In the genomic region with DNA sequence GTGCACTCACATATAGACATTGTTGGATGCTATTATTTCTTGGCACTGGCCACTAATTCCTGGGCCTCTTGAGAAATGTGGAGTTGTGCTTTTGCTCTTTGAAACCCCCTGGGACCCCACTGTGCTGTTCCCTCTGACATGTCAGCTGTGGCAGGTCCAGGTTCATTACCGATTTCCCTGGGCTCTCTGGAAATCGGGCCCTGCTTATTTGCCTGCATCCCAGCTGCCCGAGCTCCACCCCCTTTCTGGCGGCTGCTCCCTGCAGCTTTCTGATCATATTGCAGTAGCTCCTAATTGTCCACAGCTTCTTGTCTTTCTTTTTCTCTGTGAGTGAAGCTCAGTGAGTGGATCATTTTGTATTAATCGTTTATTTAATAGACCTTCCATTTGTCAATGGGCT, we compare ENCODE assay signal across 26 cellular contexts.
DNase-seq lines count a peak whose midpoint lies in the region; ATAC-seq lines count a peak whose summit lies in the region.
"Had no signal": no experiment of that assay in that cellular context is flagged by ENCODE, and none has a peak within 500 bp of the region (broad histone marks: within the 10 kb centered on the region; RNA-seq: fewer than 3 reads in every experiment).

No MANE protein-coding gene starts in this region.

- no peak overlapping the region for H3K18ac ChIP-seq in neuronal stem cell (ENCODE audit: low read length)

- peaks cover 0 to 3% of the 10 kb centered on the region in 2 donors for H3K4me1 ChIP-seq in neuronal stem cell (ENCODE audit: control insufficient read depth in 2 of 2, insufficient read depth in 1 of 2, low read depth in 1 of 2, low read length in 2 of 2)
- H3K4me1 ChIP-seq: BLaER1, pancreas, transverse colon had no signal

- H3K27me3 Mint-ChIP-seq in T-helper 2 cell treated with Interferon-gamma antibody and Interleukin-4, amounts not matched to agents 5 μg/mL and 100 μg/mL, for 36 hours (ENCODE audit: low read depth): no peaks in the 10 kb centered on the region
- H3K27me3 Mint-ChIP-seq: stimulated activated memory B cell treated with anti-CD40 and anti-IgM and Interleukin-4, amounts not matched to agents 10 μg/mL and 1 μg/mL and 100 μg/mL, for 72 hours had no signal

- H3K4me1 Mint-ChIP-seq in T-helper 2 cell treated with Interferon-gamma antibody and Interleukin-4, amounts not matched to agents 5 μg/mL and 100 μg/mL, for 36 hours (ENCODE audit: low read depth): no peaks in the 10 kb centered on the region
- H3K4me1 Mint-ChIP-seq: central memory CD8-positive, alpha-beta T cell; memory B cell; nephron; stimulated activated memory B cell treated with anti-CD40 and anti-IgM and Interleukin-4, amounts not matched to agents 10 μg/mL and 1 μg/mL and 100 μg/mL, for 72 hours; T-cell had no signal

- H3K23ac ChIP-seq in neuronal stem cell (ENCODE audit: low read depth, low read length, poor library complexity): no peak overlapping the region

- H3K4me2 ChIP-seq in neuronal stem cell (ENCODE audit: insufficient read depth, low read length, poor library complexity, severe bottlenecking): no peak overlapping the region
- H3K4me2 ChIP-seq: BLaER1, KMS-11 had no signal

- no peaks in the 10 kb centered on the region for H3K9me3 ChIP-seq in neuronal stem cell (replicated peaks in 1 of 2; ENCODE audit: control insufficient read depth in 2 of 2, insufficient read depth in 1 of 2, low read depth in 1 of 2, low read length in 2 of 2)
- H3K9me3 ChIP-seq: MG63, pancreas, transverse colon had no signal

- peak overlapping the region; percentile 47 for H2AFZ ChIP-seq in neuronal stem cell (ENCODE audit: low read length)

- no peak overlapping the region for H2AK5ac ChIP-seq in neuronal stem cell (ENCODE audit: low read depth, low read length)

- H2BK5ac ChIP-seq in neuronal stem cell (ENCODE audit: low read length): no peak overlapping the region

- no peak overlapping the region for H3K4ac ChIP-seq in neuronal stem cell (ENCODE audit: low read length)

- no peaks in the 10 kb centered on the region for H3K9me3 Mint-ChIP-seq in T-helper 2 cell treated with Interferon-gamma antibody and Interleukin-4, amounts not matched to agents 5 μg/mL and 100 μg/mL, for 36 hours
- H3K9me3 Mint-ChIP-seq: activated T-cell treated with anti-CD3 and anti-CD28 coated beads, Interleukin-2, amount 50 U/mL, for 4 hours; central memory CD8-positive, alpha-beta T cell; memory B cell; nephron; stimulated activated memory B cell treated with anti-CD40 and anti-IgM and Interleukin-4, amounts not matched to agents 10 μg/mL and 1 μg/mL and 100 μg/mL, for 72 hours had no signal

- no peak overlapping the region for H2BK12ac ChIP-seq in neuronal stem cell (ENCODE audit: low read length)

- no peaks in the 10 kb centered on the region for H3K36me3 Mint-ChIP-seq in T-helper 2 cell treated with Interferon-gamma antibody and Interleukin-4, amounts not matched to agents 5 μg/mL and 100 μg/mL, for 36 hours (ENCODE audit: low read depth)
- H3K36me3 Mint-ChIP-seq: memory B cell; stimulated activated memory B cell treated with anti-CD40 and anti-IgM and Interleukin-4, amounts not matched to agents 10 μg/mL and 1 μg/mL and 100 μg/mL, for 72 hours; T-cell had no signal

- H2BK120ac ChIP-seq in neuronal stem cell (ENCODE audit: low read depth, low read length): no peak overlapping the region

- no peaks in the 10 kb centered on the region for H3K36me3 ChIP-seq in neuronal stem cell (replicated peaks in 1 of 2; ENCODE audit: control insufficient read depth in 2 of 2, insufficient read depth in 2 of 2, low read length in 2 of 2)
- H3K36me3 ChIP-seq: BLaER1, MG63, pancreas, transverse colon had no signal

- no peak overlapping the region for H3K27ac ChIP-seq in neuronal stem cell (replicated peaks; ENCODE audit: low read length)
- H3K27ac ChIP-seq: BLaER1, KMS-11, pancreas, skin epidermis, transverse colon had no signal

- no peak overlapping the region for H3K27ac Mint-ChIP-seq in T-helper 2 cell treated with Interferon-gamma antibody and Interleukin-4, amounts not matched to agents 5 μg/mL and 100 μg/mL, for 36 hours
- H3K27ac Mint-ChIP-seq: effector memory CD8-positive, alpha-beta T cell; HFFc6; memory B cell; nephron; stimulated activated memory B cell treated with anti-CD40 and anti-IgM and Interleukin-4, amounts not matched to agents 10 μg/mL and 1 μg/mL and 100 μg/mL, for 72 hours; T-cell had no signal

- H3K79me1 ChIP-seq in neuronal stem cell (ENCODE audit: low read depth, low read length): no peaks in the 10 kb centered on the region

- H3K4me3 ChIP-seq in neuronal stem cell (ENCODE audit: low read length in 2 of 2): no peak overlapping the region
- H3K4me3 ChIP-seq: BLaER1, MG63, pancreas, skin epidermis, transverse colon had no signal

- H3K27me3 ChIP-seq in neuronal stem cell (ENCODE audit: control insufficient read depth in 3 of 3, insufficient read depth in 3 of 3, low read depth in 1 of 3, low read length in 3 of 3): no peaks in the 10 kb centered on the region
- H3K27me3 ChIP-seq: BLaER1, MG63 had no signal

- ATAC-seq in GM19455 (IDR thresholded peaks at IDR 0.05; ENCODE audit: unreplicated experiment) (no peak), HG03378 (IDR thresholded peaks at IDR 0.05; ENCODE audit: unreplicated experiment) (no peak)
- ATAC-seq: activated T-cell treated with anti-CD3 and anti-CD28 coated beads, Interleukin-2, amount 50 U/mL, for 4 hours; effector memory CD8-positive, alpha-beta T cell; left lobe of liver; pancreas; T-cell had no signal

- no peak overlapping the region for H3K4me3 Mint-ChIP-seq in T-helper 2 cell treated with Interferon-gamma antibody and Interleukin-4, amounts not matched to agents 5 μg/mL and 100 μg/mL, for 36 hours
- H3K4me3 Mint-ChIP-seq: activated T-cell treated with anti-CD3 and anti-CD28 coated beads, Interleukin-2, amount 50 U/mL, for 4 hours; central memory CD8-positive, alpha-beta T cell; effector memory CD8-positive, alpha-beta T cell; HFFc6; memory B cell; nephron; stimulated activated memory B cell treated with anti-CD40 and anti-IgM and Interleukin-4, amounts not matched to agents 10 μg/mL and 1 μg/mL and 100 μg/mL, for 72 hours; T-cell had no signal

- H3K9ac ChIP-seq in neuronal stem cell (ENCODE audit: low read depth, low read length, poor library complexity): no peak overlapping the region
- H3K9ac ChIP-seq: BLaER1, KMS-11 had no signal

- H3K14ac ChIP-seq in neuronal stem cell (ENCODE audit: low read length): no peak overlapping the region

- no peak overlapping the region for H4K8ac ChIP-seq in neuronal stem cell (ENCODE audit: low read depth, low read length)

- no CpG with 5 or more reads among the region's 5 CpGs for WGBS in neuronal stem cell (ENCODE audit: extremely low coverage in 2 of 2, insufficient read length in 2 of 2, insufficient replicate concordance in 1 of 2), 2 donors

- DNase-seq in NCI-H510A treated with DMSO at 0.1 percent for 48 hours (lab: John Stamatoyannopoulos, UW) (peak; percentile 30), NCI-H510A (lab: John Stamatoyannopoulos, UW) (no peak), HuH-7 (ENCODE audit: low spot score) (peak; percentile 12), SK-N-DZ (ENCODE audit: low spot score) (peak; percentile 43), neuronal stem cell (ENCODE audit: low spot score) (no peak)
- DNase-seq in T-helper 2 cell treated with Interferon-gamma antibody and Interleukin-4, amounts not matched to agents 5 μg/mL and 100 μg/mL, for 36 hours (ENCODE audit: low spot score): no peak
- DNase-seq: ACHN; activated T-cell treated with anti-CD3 and anti-CD28 coated beads, Interleukin-2, amount 50 U/mL, for 4 hours; effector memory CD8-positive, alpha-beta T cell; HFFc6; MG63; NCI-H2081 treated with DMSO at 0.1 percent for 48 hours; NCI-H774; pancreas; T-cell; transverse colon had no signal

- H2BK15ac ChIP-seq in neuronal stem cell (ENCODE audit: low read length): no peak overlapping the region

- no peak overlapping the region for H4K91ac ChIP-seq in neuronal stem cell (ENCODE audit: low read depth, low read length, poor library complexity)

Comparison
In these comparisons a context has a peak if more than half of its experiments do, and no peak if none do; other contexts are left out.
1. DNase-seq: peak in NCI-H510A treated with DMSO at 0.1 percent for 48 hours (single experiment), HuH-7 (single experiment) and SK-N-DZ (single experiment); none in NCI-H510A (single experiment), neuronal stem cell (single experiment) and T-helper 2 cell treated with Interferon-gamma antibody and Interleukin-4, amounts not matched to agents 5 μg/mL and 100 μg/mL, for 36 hours (single experiment).